Comparison of ENCODE assay signal across 16 cellular contexts in genomic region chr1:211699059-211699458, GRCh38. TPM values are rescaled to one million over a fixed set of nuclear protein-coding genes. Genes with fewer than 3 reads are reported as not detected.
DNase-seq lines count a peak whose midpoint lies in the region; ATAC-seq, FAIRE-seq and TF ChIP-seq lines count a peak whose summit lies in the region.
"Had no signal": no experiment of that assay in that cellular context is flagged by ENCODE, and none has a peak within 500 bp of the region (broad histone marks: within the 10 kb centered on the region; RNA-seq: fewer than 3 reads in every experiment).

No MANE protein-coding gene starts in this region.

- H3K4me3 Mint-ChIP-seq in nephron progenitor cell (peak overlapping the region; percentile 65), CD14-positive monocyte (peak overlapping the region in 1 of 2 donors; percentile 35)
- H3K4me3 Mint-ChIP-seq: natural killer cell treated with Interleukin-12 subunit alpha and Interleukin-12 subunit beta and Interleukin-15 and Interleukin-18, amount 100 ng/mL, for 72 hours; stimulated activated naive CD8-positive, alpha-beta T cell treated with anti-CD3 and anti-CD28 coated beads, Interleukin-15, Interleukin-2, amounts not matched to agents 100 ng/mL and 50 ng/mL, for 24 hours had no signal

- H2AFZ ChIP-seq in Karpas-422 (ENCODE audit: low read length) (no peak overlapping the region), H1 (ENCODE audit: low read length) (peak overlapping the region; percentile 98), GM23248 (no peak overlapping the region)

- H3K4me3 ChIP-seq in Karpas-422 (ENCODE audit: low read length) (peak overlapping the region; percentile 47; the same call in 1 of the 2 replicates), H1 (ENCODE audit: extremely low read depth in 1 of 4, insufficient read depth in 2 of 4, low read depth in 3 of 4, low read length in 4 of 4) (peak overlapping the region; percentile 28 to 72 (median 61); a peak in 7 of 8 replicates), GM23248 (no peak overlapping the region), upper lobe of right lung (no peak overlapping the region)
- H3K4me3 ChIP-seq: BLaER1 treated with 17β-estradiol and CSF1 and Interleukin-3, amounts not matched to agents 10 nM and 100 nM had no signal

- intact Hi-C loops in CD14-positive monocyte (cut with micrococcal nuclease) (loop anchor here in 1 of 2 donors (2.0 kb wide), 1 partner anchor 132 kb away; the partner anchor contains the start of gene LPGAT1), upper lobe of right lung (cut with DNase I) (no loop called here)

- no peak overlapping the region for H3K14ac ChIP-seq in H1 (ENCODE audit: insufficient read length)

- DNase-seq in Karpas-422 = no peak
- peak in 1 of 2 experiments; percentile 67 for DNase-seq in H1 (ENCODE audit: low read depth in 1 of 2, low spot score in 2 of 2)
- DNase-seq in nephron progenitor cell = no peak
- no peak for DNase-seq in CD14-positive monocyte (ENCODE audit: low spot score)
- no peak for DNase-seq in GM23248
- DNase-seq in upper lobe of right lung = no peak

- no peak for FAIRE-seq in H1 (lab: Jason Lieb, UNC)
- FAIRE-seq: frontal cortex had no signal

- H3K36me3 ChIP-seq in ES-I3 (ENCODE audit: insufficient read depth, low read length) = no peaks in the 10 kb centered on the region
- H3K36me3 ChIP-seq in Karpas-422 (ENCODE audit: insufficient read depth, low read length) = no peaks in the 10 kb centered on the region
- H3K36me3 ChIP-seq in H1 (ENCODE audit: control insufficient read depth in 2 of 4, insufficient read depth in 4 of 4, low read length in 3 of 4) = no peaks in the 10 kb centered on the region
- no peaks in the 10 kb centered on the region for H3K36me3 ChIP-seq in GM23248 (ENCODE audit: low read depth)
- H3K36me3 ChIP-seq in upper lobe of right lung = no peaks in the 10 kb centered on the region
- H3K36me3 ChIP-seq: BLaER1 treated with 17β-estradiol and CSF1 and Interleukin-3, amounts not matched to agents 10 nM and 100 nM; sigmoid colon had no signal

- H3K4me1 ChIP-seq in ES-I3 (ENCODE audit: insufficient read depth, low read length) (0 out of 2 replicates have a peak, but pooled peaks cover 2% of the 10 kb centered on the region), Karpas-422 (ENCODE audit: low read length) (peaks cover 25% of the 10 kb centered on the region), H1 (replicated peaks in 1 of 4; ENCODE audit: control insufficient read depth in 3 of 4, insufficient read depth in 4 of 4, low read length in 3 of 4) (no peaks in the 10 kb centered on the region; a peak in 1 of 7 replicates), GM23248 (ENCODE audit: insufficient read depth) (no peaks in the 10 kb centered on the region), upper lobe of right lung (peaks cover 4% of the 10 kb centered on the region)

- no peak for TF ChIP-seq EP300 in H1 (IDR thresholded peaks at IDR 0.05; ENCODE audit: borderline replicate concordance in 1 of 2, low read depth in 2 of 2, low read length in 2 of 2)

- POLR2A ChIA-PET in H1 (lab: Charles Lee; ENCODE audit: partially characterized antibody) = interaction anchor here (1.4 kb wide), 1 partner anchor 336 kb away, joined by 3 read pairs; the partner anchor contains the start of genes DTL and INTS7

- H3K9me3 Mint-ChIP-seq in nephron progenitor cell (peaks cover 8% of the 10 kb centered on the region), CD14-positive monocyte (peaks cover 3 to 10% (median 7%) of the 10 kb centered on the region in 7 donors)
- H3K9me3 Mint-ChIP-seq: natural killer cell treated with Interleukin-12 subunit alpha and Interleukin-12 subunit beta and Interleukin-15 and Interleukin-18, amount 100 ng/mL, for 72 hours; stimulated activated naive CD8-positive, alpha-beta T cell treated with anti-CD3 and anti-CD28 coated beads, Interleukin-15, Interleukin-2, amounts not matched to agents 100 ng/mL and 50 ng/mL, for 24 hours had no signal

- peaks cover 44% of the 10 kb centered on the region for H3K27me3 Mint-ChIP-seq in nephron progenitor cell (ENCODE audit: low read depth, poor library complexity)
- H3K27me3 Mint-ChIP-seq in CD14-positive monocyte (ENCODE audit: low read depth in 3 of 3) = peaks cover 6 to 16% (median 7%) of the 10 kb centered on the region in 3 donors
- H3K27me3 Mint-ChIP-seq: stimulated activated naive CD8-positive, alpha-beta T cell treated with anti-CD3 and anti-CD28 coated beads, Interleukin-15, Interleukin-2, amounts not matched to agents 100 ng/mL and 50 ng/mL, for 24 hours had no signal

- H2AK5ac ChIP-seq in H1 (ENCODE audit: low read depth, low read length) = no peak overlapping the region

- no peak overlapping the region for H4K91ac ChIP-seq in H1 (replicated peaks; ENCODE audit: insufficient read length, low read length)

- H4K8ac ChIP-seq in H1 (ENCODE audit: extremely low read depth, insufficient read depth, low read length) = no peak overlapping the region

- H3K4me1 Mint-ChIP-seq in nephron progenitor cell (peaks cover 16% of the 10 kb centered on the region), CD14-positive monocyte (peaks cover 16% of the 10 kb centered on the region)

- H3K36me3 Mint-ChIP-seq in nephron progenitor cell (ENCODE audit: low read depth) (no peaks in the 10 kb centered on the region), CD14-positive monocyte (peaks cover 0 to 3% of the 10 kb centered on the region in 2 donors)
- H3K36me3 Mint-ChIP-seq: natural killer cell treated with Interleukin-12 subunit alpha and Interleukin-12 subunit beta and Interleukin-15 and Interleukin-18, amount 100 ng/mL, for 72 hours had no signal

- in situ Hi-C loops in GM23248 (cut with MboI) = loop anchor here (25.0 kb wide), 1 partner anchor 313 kb away; no protein-coding TSS in a partner anchor

- peaks cover 15% of the 10 kb centered on the region; the same call in 1 of the 2 replicates for H4K20me1 ChIP-seq in Karpas-422 (ENCODE audit: insufficient read depth, low read depth, low read length)
- H4K20me1 ChIP-seq in H1 (replicated peaks in 1 of 2; ENCODE audit: control insufficient read depth in 1 of 2, insufficient read depth in 2 of 2, low read length in 2 of 2) = no peaks in the 10 kb centered on the region
- H4K20me1 ChIP-seq in GM23248 (ENCODE audit: insufficient read depth) = no peaks in the 10 kb centered on the region
- H4K20me1 ChIP-seq: BLaER1 treated with 17β-estradiol and CSF1 and Interleukin-3, amounts not matched to agents 10 nM and 100 nM had no signal

- H3K9me2 ChIP-seq in Karpas-422 (replicated peaks; ENCODE audit: insufficient read depth, low read length) = no peaks in the 10 kb centered on the region
- H3K9me2 ChIP-seq in GM23248 (ENCODE audit: insufficient read depth) = no peaks in the 10 kb centered on the region

- no peak overlapping the region for H3K56ac ChIP-seq in H1 (replicated peaks; ENCODE audit: insufficient read length, low read depth, low read length)

- H2BK12ac ChIP-seq in H1 (ENCODE audit: low read depth, low read length) = no peak overlapping the region

- CTCF ChIA-PET in H1 (lab: Charles Lee; ENCODE audit: partially characterized antibody) = interaction anchor here (0.6 to 5.1 kb wide), 50 partner anchors 9 to 758 kb away, joined by 3 to 50 read pairs (median 5); partner anchors contain the start of genes DTL, INTS7 and NEK2

- no peak overlapping the region for H4K5ac ChIP-seq in H1 (ENCODE audit: insufficient read length, low read depth, low read length)

- H3K18ac ChIP-seq in H1 (ENCODE audit: extremely low read depth, low read length) = no peak overlapping the region

- no peaks in the 10 kb centered on the region for H3F3A ChIP-seq in GM23248 (ENCODE audit: insufficient read depth)

- H3K27ac Mint-ChIP-seq in nephron progenitor cell (no peak overlapping the region), CD14-positive monocyte (no peak overlapping the region)
- H3K27ac Mint-ChIP-seq: activated T-helper 2 cell treated with anti-CD3 and anti-CD28 coated beads, Interferon-gamma antibody, Interleukin-2, Interleukin-4, amounts not matched to agents 10 μg/mL and 5 μg/mL and 100 μg/mL, durations not matched to agents 14 hours and 24 hours and 36 hours; HFFc6; stimulated activated naive CD8-positive, alpha-beta T cell treated with anti-CD3 and anti-CD28 coated beads, Interleukin-15, Interleukin-2, amounts not matched to agents 100 ng/mL and 50 ng/mL, for 24 hours; T-helper 1 cell treated with Interleukin-12 subunit alpha and Interleukin-12 subunit beta and Interleukin-4 antibody, amounts not matched to agents 30 μg/mL and 1 μg/mL, for 36 hours had no signal

- H3K79me2 ChIP-seq in Karpas-422 (ENCODE audit: low read length) (no peaks in the 10 kb centered on the region), H1 (ENCODE audit: control insufficient read depth in 1 of 2, insufficient read depth in 2 of 2, low read length in 2 of 2) (no peaks in the 10 kb centered on the region), GM23248 (ENCODE audit: insufficient read depth) (no peaks in the 10 kb centered on the region)

- H2BK15ac ChIP-seq in H1 (ENCODE audit: low read length) = 0 out of 2 replicates have a peak overlapping the region, but pooled peaks have one; percentile 33

- H3K9me3 ChIP-seq in ES-I3 (ENCODE audit: control insufficient read depth, insufficient read depth, low read length) = no peaks in the 10 kb centered on the region
- H3K9me3 ChIP-seq in Karpas-422 (ENCODE audit: low read length) = no peaks in the 10 kb centered on the region
- H3K9me3 ChIP-seq in H1 (ENCODE audit: insufficient read depth in 2 of 2, low read depth in 1 of 2, low read length in 1 of 2) = no peaks in the 10 kb centered on the region
- H3K9me3 ChIP-seq in GM23248 (ENCODE audit: low read depth) = no peaks in the 10 kb centered on the region
- no peaks in the 10 kb centered on the region for H3K9me3 ChIP-seq in upper lobe of right lung
- H3K9me3 ChIP-seq: sigmoid colon had no signal

- no peak for TF ChIP-seq CTCF in H1 (IDR thresholded peaks at IDR 0.05; ENCODE audit: control extremely low read depth in 1 of 3, insufficient read depth in 1 of 3, low read depth in 1 of 3, low read length in 3 of 3)
- TF ChIP-seq CTCF in nephron progenitor cell (IDR thresholded peaks at IDR 0.05) = no peak
- TF ChIP-seq CTCF in CD14-positive monocyte (IDR thresholded peaks at IDR 0.05) = no peak
- no peak for TF ChIP-seq CTCF in upper lobe of right lung (IDR thresholded peaks at IDR 0.05)

- no peak for TF ChIP-seq POLR2A in H1 (IDR thresholded peaks at IDR 0.05; ENCODE audit: control extremely low read depth in 1 of 2, low read depth in 2 of 2, low read length in 2 of 2)

- no peak for TF ChIP-seq RAD21 in H1 (IDR thresholded peaks at IDR 0.05 in 1 of 2, conservative IDR thresholded peaks at IDR 0.05 in 1 of 2; ENCODE audit: low read depth in 2 of 2, low read length in 2 of 2)

- H3K23me2 ChIP-seq in H1 (ENCODE audit: low read depth, low read length) = peaks cover 4% of the 10 kb centered on the region

- H3K9ac ChIP-seq in ES-I3 (ENCODE audit: low read depth, low read length) (peak overlapping the region; percentile 50; the same call in 1 of the 2 replicates), Karpas-422 (ENCODE audit: low read length) (no peak overlapping the region), H1 (replicated peaks in 1 of 4; ENCODE audit: extremely low read depth in 1 of 4, low read depth in 3 of 4, low read length in 3 of 4) (no peak overlapping the region), GM23248 (no peak overlapping the region)
- H3K9ac ChIP-seq: BLaER1 treated with 17β-estradiol and CSF1 and Interleukin-3, amounts not matched to agents 10 nM and 100 nM had no signal

- no peak overlapping the region for H3K23ac ChIP-seq in H1 (ENCODE audit: insufficient read length)

- no peak overlapping the region for H2BK5ac ChIP-seq in H1 (ENCODE audit: low read depth, low read length)

- no peaks in the 10 kb centered on the region for H3K79me1 ChIP-seq in H1 (ENCODE audit: low read depth, low read length)

- H2BK20ac ChIP-seq in H1 (ENCODE audit: low read length) = no peak overlapping the region

- H3K27me3 ChIP-seq in Karpas-422 (ENCODE audit: low read length) (no peaks in the 10 kb centered on the region), H1 (replicated peaks in 1 of 4; ENCODE audit: control insufficient read depth in 3 of 4, extremely low read depth in 1 of 4, insufficient read depth in 3 of 4, low read length in 3 of 4) (peaks cover 1 to 13% (median 5%) of the 10 kb centered on the region in 4 experiments; a peak in 6 of 7 replicates), GM23248 (replicated peaks; ENCODE audit: insufficient read depth) (peaks cover 9% of the 10 kb centered on the region), upper lobe of right lung (no peaks in the 10 kb centered on the region)
- H3K27me3 ChIP-seq: BLaER1 treated with 17β-estradiol and CSF1 and Interleukin-3, amounts not matched to agents 10 nM and 100 nM had no signal

- H2BK120ac ChIP-seq in H1 (replicated peaks; ENCODE audit: low read depth, low read length) = no peak overlapping the region

- no peak overlapping the region for H3K27ac ChIP-seq in Karpas-422 (ENCODE audit: low read length)
- H3K27ac ChIP-seq in H1 (ENCODE audit: low read depth, low read length) = no peak overlapping the region
- no peak overlapping the region for H3K27ac ChIP-seq in GM23248
- no peak overlapping the region for H3K27ac ChIP-seq in upper lobe of right lung
- H3K27ac ChIP-seq: sigmoid colon had no signal

- H3K4ac ChIP-seq in H1 (replicated peaks; ENCODE audit: insufficient read length, low read depth, low read length) = no peak overlapping the region

- 33% methylated on average over 16 of the region's 16 CpGs; no CpG with 5 or more reads in 1 of the 2 experiments for WGBS in H1 (ENCODE audit: extremely low coverage in 1 of 2, insufficient coverage in 1 of 2, insufficient read length in 1 of 2, insufficient replicate concordance in 2 of 2, low coverage in 1 of 2, low lambda C conversion rate in 2 of 2, missing lambda C conversion rate in 1 of 2), 2 experiments
- 83 to 87% methylated on average over 16 of the region's 16 CpGs for WGBS in GM23248 (ENCODE audit: low coverage in 1 of 2, low lambda C conversion rate in 2 of 2, missing lambda C conversion rate in 2 of 2), 2 experiments

- ATAC-seq in upper lobe of right lung = no peak
- no peak for ATAC-seq in GM21367 (IDR thresholded peaks at IDR 0.05; ENCODE audit: unreplicated experiment)

- H3K4me2 ChIP-seq in Karpas-422 (ENCODE audit: low read depth, low read length, poor library complexity, severe bottlenecking) (peak overlapping the region; percentile 65), H1 (ENCODE audit: insufficient read depth in 1 of 2, low read depth in 2 of 2, low read length in 2 of 2) (peak overlapping the region; percentile 51 to 93), GM23248 (ENCODE audit: unreplicated experiment) (no peak overlapping the region)

RNA-seq across cellular contexts. Expression of gene NEK2, which starts 23.6 kb away (rescaled TPM):
- 25.9 and 35.0 TPM in 2 replicates for total RNA-seq in Karpas-422 (2014; rRNA removed; shearing (Covaris generic); ENCODE audit: low replicate concordance)
- total RNA-seq in H1 (2021; fragmentation: NEBNext Ultra II Directional; extraction: Animal tissue kit (Norgen Biotek cat#: 25700)) = 19.7 and 22.9 TPM in 2 replicates
- polyA plus RNA-seq in H1 (2011; rRNA removed) (6.9 and 8.4 TPM in 2 replicates), CD14-positive monocyte (not detected), GM23248 (2016; fragmentation: Nextera tagmentation; extraction: Ambion mirVana) (10.6 TPM in 2 replicates)
- polyA plus RNA-seq in H1 (2011; cell fraction: cytosol; rRNA removed) = 15.0 TPM
- 5.8 TPM for polyA plus RNA-seq in H1 (2011; cell fraction: nucleus; rRNA removed)
- 17.6 to 25.2 TPM (median 19.4 TPM) in 4 replicates for polyA plus RNA-seq in H1 (2012, experiment 1 of 2)
- polyA plus RNA-seq in H1 (2012, experiment 2 of 2) = 1.6 TPM
- 11.2 TPM for polyA plus RNA-seq in H1 (2013, experiment 1 of 2)
- 11.3 TPM for polyA plus RNA-seq in H1 (2013, experiment 2 of 2)
- polyA minus RNA-seq in H1 (2011; rRNA and poly(A)+ RNA removed) = 15.9 and 16.6 TPM in 2 replicates
- 15.5 TPM for polyA minus RNA-seq in H1 (2011; cell fraction: cytosol; rRNA and poly(A)+ RNA removed)
- 11.2 TPM for polyA minus RNA-seq in H1 (2011; cell fraction: nucleus; rRNA and poly(A)+ RNA removed)
- 11.3 and 13.8 TPM in 2 replicates for total RNA-seq in GM23248 (2014; rRNA removed; shearing (Covaris generic))
- total RNA-seq in upper lobe of right lung = 0.35 TPM

Comparison
In these comparisons a context has a peak if more than half of its experiments do, and no peak if none do; other contexts are left out.
1. H3K4me3 ChIP-seq: peak in Karpas-422 (single experiment) and H1 (4 of 4); none in GM23248 (single experiment) and upper lobe of right lung (single experiment).